In genomic region chr10:132460691-132461090, GRCh38 we compare ENCODE assay signal across 17 cellular contexts.
DNase-seq lines count a peak whose midpoint lies in the region; ATAC-seq, FAIRE-seq and TF ChIP-seq lines count a peak whose summit lies in the region.
"Had no signal": no experiment of that assay in that cellular context is flagged by ENCODE, and none has a peak within 500 bp of the region (broad histone marks: within the 10 kb centered on the region; RNA-seq: fewer than 3 reads in every experiment).

No MANE protein-coding gene starts in this region.

- CTCF ChIA-PET in HepG2 (lab: Yijun Ruan, JAX; ENCODE audit: low intra/inter-chr PET ratio, low total read pairs): interaction anchor here (3.9 kb wide), 1 partner anchor 177 kb away, joined by 54 read pairs; no protein-coding TSS in a partner anchor

- no peaks in the 10 kb centered on the region for H4K20me1 ChIP-seq in HepG2 (ENCODE audit: insufficient read depth, low read length)

- no peak for TF ChIP-seq RAD21 in HepG2 (CRISPR knock-in tag; IDR thresholded peaks at IDR 0.05)

- H3K27me3 ChIP-seq in right lobe of liver: no peaks in the 10 kb centered on the region
- H3K27me3 ChIP-seq in HepG2 (ENCODE audit: control insufficient read depth in 1 of 2, insufficient read depth in 2 of 2, low read length in 2 of 2): peaks cover 20 to 52% of the 10 kb centered on the region in 2 experiments
- H3K27me3 ChIP-seq in duodenal mucosa (ENCODE audit: control insufficient read depth in 1 of 2, insufficient read depth in 2 of 2, low read length in 2 of 2): no peaks in the 10 kb centered on the region
- H3K27me3 ChIP-seq in mucosa of rectum (ENCODE audit: control insufficient read depth in 2 of 2, insufficient read depth in 2 of 2, low read length in 2 of 2): no peaks in the 10 kb centered on the region

- no TSS peak for BruUV-seq in HepG2 (replicated peaks; lab: Mats Ljungman, UMichigan)

- H3K4me3 ChIP-seq in right lobe of liver: no peak overlapping the region
- H3K4me3 ChIP-seq in HepG2 (replicated peaks in 1 of 3; ENCODE audit: insufficient read depth in 1 of 3, low read depth in 2 of 3, low read length in 3 of 3): no peak overlapping the region
- no peak overlapping the region for H3K4me3 ChIP-seq in duodenal mucosa (ENCODE audit: low read depth in 1 of 2, low read length in 2 of 2)
- H3K4me3 ChIP-seq in mucosa of rectum (ENCODE audit: low read length in 2 of 2): no peak overlapping the region
- H3K4me3 ChIP-seq: A549, GM23338 had no signal

- no peak for TF ChIP-seq CTCF in right lobe of liver (IDR thresholded peaks at IDR 0.05)
- no peak for TF ChIP-seq CTCF in HepG2 (CRISPR knock-in tag; IDR thresholded peaks at IDR 0.05)

- no peak for FAIRE-seq in HepG2 (lab: Jason Lieb, UNC)
- FAIRE-seq: A549, D721Med, G401.6, GM12892 had no signal

- TF ChIP-seq EP300 in HepG2 (IDR thresholded peaks at IDR 0.05; ENCODE audit: low read depth in 2 of 2, low read length in 2 of 2) (no peak), HepG2 (CRISPR knock-in tag; IDR thresholded peaks at IDR 0.05; ENCODE audit: borderline replicate concordance) (no peak)

- no peak for ATAC-seq in right lobe of liver
- ATAC-seq in HepG2: no peak
- ATAC-seq: A549, GM23338 had no signal

- DNase-seq in right lobe of liver (peak in 2 of 3 donors; percentile 15 to 40), HepG2 (ENCODE audit: low spot score) (no peak), cortex of kidney (lab: John Stamatoyannopoulos, UW) (no peak), amygdala (lab: John Stamatoyannopoulos, UW) (no peak)
- DNase-seq in stimulated activated naive CD4-positive, alpha-beta T cell (lab: John Stamatoyannopoulos, UW): no peak
- DNase-seq: CD4-positive, alpha-beta memory T cell; DMS79 treated with DMSO at 0.1 percent for 48 hours; MV-4-11; NCI-H1436; NCI-H69 had no signal

- H3K9me3 ChIP-seq in right lobe of liver: no peaks in the 10 kb centered on the region
- no peaks in the 10 kb centered on the region for H3K9me3 ChIP-seq in HepG2 (ENCODE audit: low read length)
- H3K9me3 ChIP-seq in duodenal mucosa (ENCODE audit: control insufficient read depth in 1 of 2, low read length in 2 of 2): no peaks in the 10 kb centered on the region
- H3K9me3 ChIP-seq in mucosa of rectum (ENCODE audit: control insufficient read depth in 2 of 2, low read length in 2 of 2): no peaks in the 10 kb centered on the region
- H3K9me3 ChIP-seq: A549 had no signal

- no peak overlapping the region for H2AFZ ChIP-seq in HepG2 (ENCODE audit: low read length)
- H2AFZ ChIP-seq: GM23338 had no signal

- intact Hi-C loops in right lobe of liver (cut with DNase I): loop anchor here (5.0 to 10.0 kb wide), 3 partner anchors 74 to 172 kb away; partner anchors contain the start of gene INPP5A (in 1 of the 2)
- intact Hi-C loops in HepG2 (cut with micrococcal nuclease; ENCODE audit: unreplicated experiment): loop anchor here (5.0 kb wide), 1 partner anchor 132 kb away; no protein-coding TSS in a partner anchor

- POLR2A ChIA-PET in HepG2 (lab: Yijun Ruan, JAX): interaction anchor here (1.4 to 2.1 kb wide), 2 partner anchors 56 to 58 kb away, joined by 6 to 10 read pairs; no protein-coding TSS in a partner anchor

- H3K4me1 ChIP-seq in right lobe of liver: peaks cover 0 to 16% (median 5%) of the 10 kb centered on the region in 4 donors
- H3K4me1 ChIP-seq in HepG2 (ENCODE audit: insufficient read depth, low read length): peaks cover 50% of the 10 kb centered on the region
- H3K4me1 ChIP-seq in duodenal mucosa (ENCODE audit: control insufficient read depth in 1 of 2, insufficient read depth in 2 of 2, low read length in 2 of 2): peaks cover 77 to 91% of the 10 kb centered on the region in 2 donors
- H3K4me1 ChIP-seq in mucosa of rectum (ENCODE audit: control insufficient read depth in 2 of 2, insufficient read depth in 2 of 2, low read length in 2 of 2): peaks cover 58 to 74% of the 10 kb centered on the region in 2 donors

- no CpG with 5 or more reads among the region's 5 CpGs for WGBS in right lobe of liver (ENCODE audit: insufficient coverage, low coverage, low lambda C conversion rate, missing lambda C conversion rate)
- no CpG with 5 or more reads among the region's 5 CpGs for WGBS in HepG2 (ENCODE audit: low lambda C conversion rate)

- no peak overlapping the region for H3K4me2 ChIP-seq in HepG2 (ENCODE audit: low read depth, low read length)
- H3K4me2 ChIP-seq: A549, GM23338 had no signal

- H3K79me2 ChIP-seq in HepG2 (ENCODE audit: insufficient read depth, low read length): no peaks in the 10 kb centered on the region

- H3K9ac ChIP-seq in HepG2 (ENCODE audit: insufficient read depth, low read depth, low read length): no peak overlapping the region
- peak overlapping the region; percentile 16 to 54 for H3K9ac ChIP-seq in duodenal mucosa (ENCODE audit: low read depth in 1 of 2, low read length in 2 of 2)
- H3K9ac ChIP-seq in mucosa of rectum (ENCODE audit: low read depth in 1 of 2, low read length in 2 of 2): peak overlapping the region; percentile 41 to 73

- no peak for TF ChIP-seq POLR2A in right lobe of liver (IDR thresholded peaks at IDR 0.05)
- no peak for TF ChIP-seq POLR2A in HepG2 (IDR thresholded peaks at IDR 0.05; ENCODE audit: insufficient read depth in 1 of 2, low read depth in 2 of 2, low read length in 2 of 2)

- in situ Hi-C loops in HepG2 (cut with HindIII; ENCODE audit: extremely low pct_ligation_motif_present, low pct_unique_long_range_greater_than_20kb): loop anchor here (5.0 kb wide), 1 partner anchor 172 kb away; no protein-coding TSS in a partner anchor

- H3K36me3 ChIP-seq in right lobe of liver (no peaks in the 10 kb centered on the region), HepG2 (replicated peaks in 1 of 2; ENCODE audit: control insufficient read depth in 1 of 2, insufficient read depth in 2 of 2, low read length in 2 of 2) (no peaks in the 10 kb centered on the region), duodenal mucosa (ENCODE audit: control insufficient read depth in 1 of 2, insufficient read depth in 2 of 2, low read length in 2 of 2) (no peaks in the 10 kb centered on the region), mucosa of rectum (ENCODE audit: control insufficient read depth in 2 of 2, insufficient read depth in 2 of 2, low read length in 2 of 2) (no peaks in the 10 kb centered on the region)

- H3K27ac ChIP-seq in right lobe of liver (no peak overlapping the region), HepG2 (ENCODE audit: extremely low read length, insufficient read depth, low read length) (no peak overlapping the region), duodenal mucosa (ENCODE audit: low read depth, low read length) (peak overlapping the region; percentile 92), mucosa of rectum (ENCODE audit: low read depth in 2 of 2, low read length in 2 of 2) (peak overlapping the region; percentile 93 to 97)
- H3K27ac ChIP-seq: A549 had no signal

TF ChIP-seq in HepG2, 621 proteins besides CTCF, POLR2A, EP300 and RAD21 (continues in another document):
- TF ChIP-seq MXD4 (CRISPR knock-in tag; IDR thresholded peaks at IDR 0.05) (no peak), PLRG1 (conservative IDR thresholded peaks at IDR 0.05) (no peak), KAT7 (CRISPR knock-in tag; IDR thresholded peaks at IDR 0.05; ENCODE audit: borderline replicate concordance) (no peak), ZNF337 (CRISPR knock-in tag; IDR thresholded peaks at IDR 0.05; ENCODE audit: borderline replicate concordance, low read depth) (no peak), RXRB (CRISPR knock-in tag; IDR thresholded peaks at IDR 0.05; ENCODE audit: borderline replicate concordance) (no peak), CBX2 (IDR thresholded peaks at IDR 0.05; ENCODE audit: low read depth, low read length) (no peak), CBX2 (CRISPR knock-in tag; IDR thresholded peaks at IDR 0.05; ENCODE audit: low read depth) (no peak), ZNF503 (CRISPR knock-in tag; IDR thresholded peaks at IDR 0.05) (no peak), ZNF34 (CRISPR knock-in tag; IDR thresholded peaks at IDR 0.05; ENCODE audit: borderline replicate concordance) (no peak), ZNF235 (CRISPR knock-in tag; IDR thresholded peaks at IDR 0.05; ENCODE audit: borderline replicate concordance) (no peak), SIN3A (IDR thresholded peaks at IDR 0.05; ENCODE audit: borderline replicate concordance, low read depth, low read length) (no peak), TCF7L2 (IDR thresholded peaks at IDR 0.05; ENCODE audit: low read depth, low read length) (no peak), ZNF710 (CRISPR knock-in tag; IDR thresholded peaks at IDR 0.05; ENCODE audit: borderline replicate concordance) (no peak), AGO2 (optimal IDR thresholded peaks at IDR 0.05; ENCODE audit: low read depth, low read length) (no peak)

Comparison
In these comparisons a context has a peak if more than half of its experiments do, and no peak if none do; other contexts are left out.
1. DNase-seq: peak in right lobe of liver (2 of 3); none in HepG2 (single experiment), stimulated activated naive CD4-positive, alpha-beta T cell (0 of 6), cortex of kidney (single experiment) and amygdala (0 of 56).
2. H3K27ac ChIP-seq: peak in duodenal mucosa (single experiment) and mucosa of rectum (2 of 2); none in right lobe of liver (0 of 3) and HepG2 (single experiment).